28 cellular contexts compared by ENCODE assay signal in the genomic region with DNA sequence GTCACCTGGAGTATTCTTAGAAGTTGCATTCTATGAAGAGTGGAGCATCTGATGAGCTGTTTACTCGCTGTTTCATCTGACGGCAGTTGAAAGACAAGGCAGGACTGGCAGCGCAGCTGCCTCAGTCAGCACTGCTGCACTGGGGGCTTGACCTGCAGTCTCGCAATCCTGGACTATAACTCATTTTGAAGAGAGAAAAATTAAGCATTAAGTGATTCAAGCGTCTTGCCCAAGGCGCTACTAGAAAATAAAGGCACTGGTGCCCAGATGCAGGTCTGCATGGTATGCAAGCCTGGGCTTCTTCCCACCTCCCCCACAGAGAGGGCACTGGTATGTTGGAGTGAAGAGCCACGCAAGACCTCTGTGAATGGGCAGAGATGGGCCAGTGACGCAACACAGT. TPM values are rescaled to one million over a fixed set of nuclear protein-coding genes. Genes with fewer than 3 reads are reported as not detected.
DNase-seq lines count a peak whose midpoint lies in the region; ATAC-seq and TF ChIP-seq lines count a peak whose summit lies in the region.
"Had no signal": no experiment of that assay in that cellular context is flagged by ENCODE, and none has a peak within 500 bp of the region (broad histone marks: within the 10 kb centered on the region; RNA-seq: fewer than 3 reads in every experiment).

No MANE protein-coding gene starts in this region.

- H3K9me3 Mint-ChIP-seq in activated naive CD8-positive, alpha-beta T cell treated with anti-CD3 and anti-CD28 coated beads, Interleukin-2, amount 10 ng/mL, durations not matched to agents 7 days and 5 days, result no peaks in the 10 kb centered on the region
- H3K9me3 Mint-ChIP-seq in activated naive CD8-positive, alpha-beta T cell treated with anti-CD3 and anti-CD28 coated beads for 36 hours, result no peaks in the 10 kb centered on the region
- no peaks in the 10 kb centered on the region for H3K9me3 Mint-ChIP-seq in activated naive CD8-positive, alpha-beta T cell treated with anti-CD3 and anti-CD28 coated beads, Interleukin-2, amount 50 U/mL, for 24 hours
- H3K9me3 Mint-ChIP-seq in neural crest cell, result no peaks in the 10 kb centered on the region
- H3K9me3 Mint-ChIP-seq: activated T-cell treated with anti-CD3 and anti-CD28 coated beads, Interleukin-2, amount 50 U/mL, for 4 hours; dendritic cell treated with granulocyte-macrophage colony-stimulating factor and Interleukin-4, amounts not matched to agents 40 ng/mL and 50 ng/mL, for 4 days; endodermal cell; naive thymus-derived CD8-positive, alpha-beta T cell; stimulated activated naive CD8-positive, alpha-beta T cell treated with anti-CD3 and anti-CD28 coated beads, Interleukin-15, amount 100 ng/mL, for 72 hours had no signal

- DNase-seq in activated naive CD8-positive, alpha-beta T cell treated with anti-CD3 and anti-CD28 coated beads, Interleukin-2, amount 10 ng/mL, durations not matched to agents 7 days and 5 days, result no peak
- no peak for DNase-seq in activated naive CD8-positive, alpha-beta T cell treated with anti-CD3 and anti-CD28 coated beads for 36 hours
- no peak for DNase-seq in activated naive CD8-positive, alpha-beta T cell treated with anti-CD3 and anti-CD28 coated beads, Interleukin-2, amount 50 U/mL, for 24 hours
- DNase-seq in neural crest cell (ENCODE audit: low read depth, low spot score), result no peak
- no peak for DNase-seq in heart right ventricle
- no peak for DNase-seq in NCI-H2227 (lab: John Stamatoyannopoulos, UW; ENCODE audit: unreplicated experiment)
- no peak for DNase-seq in mucosa of gallbladder (ENCODE audit: low spot score)
- DNase-seq in NCI-H510A (lab: John Stamatoyannopoulos, UW), result no peak
- DNase-seq: activated CD4-positive, alpha-beta T cell treated with anti-CD3 and anti-CD28 coated beads for 48 hours; activated T-cell treated with anti-CD3 and anti-CD28 coated beads, Interleukin-2, amount 50 U/mL, for 4 hours; DMS 273 treated with DMSO at 0.1 percent for 48 hours; endodermal cell; KBM-7; midbrain; naive thymus-derived CD8-positive, alpha-beta T cell; NCI-H1092 treated with DMSO at 0.1 percent for 48 hours; NCI-H187 treated with DMSO at 0.1 percent for 48 hours; NCI-H526; NK-92 treated with Interleukin-12 subunit alpha and Interleukin-12 subunit beta, amount 100 ng/mL, for 24 hours; SHP77; stimulated activated naive CD8-positive, alpha-beta T cell treated with anti-CD3 and anti-CD28 coated beads, Interleukin-15, amount 100 ng/mL, for 72 hours; T-helper 9 cell had no signal

- no peaks in the 10 kb centered on the region for H3K27me3 Mint-ChIP-seq in activated naive CD8-positive, alpha-beta T cell treated with anti-CD3 and anti-CD28 coated beads, Interleukin-2, amount 10 ng/mL, durations not matched to agents 7 days and 5 days
- no peaks in the 10 kb centered on the region for H3K27me3 Mint-ChIP-seq in activated naive CD8-positive, alpha-beta T cell treated with anti-CD3 and anti-CD28 coated beads for 36 hours
- H3K27me3 Mint-ChIP-seq in activated naive CD8-positive, alpha-beta T cell treated with anti-CD3 and anti-CD28 coated beads, Interleukin-2, amount 50 U/mL, for 24 hours, result no peaks in the 10 kb centered on the region
- H3K27me3 Mint-ChIP-seq in neural crest cell (ENCODE audit: low read depth), result no peaks in the 10 kb centered on the region
- H3K27me3 Mint-ChIP-seq: dendritic cell treated with granulocyte-macrophage colony-stimulating factor and Interleukin-4, amounts not matched to agents 40 ng/mL and 50 ng/mL, for 4 days; naive thymus-derived CD8-positive, alpha-beta T cell; stimulated activated naive CD8-positive, alpha-beta T cell treated with anti-CD3 and anti-CD28 coated beads, Interleukin-15, amount 100 ng/mL, for 72 hours had no signal

- peaks cover 3 to 99% (median 74%) of the 10 kb centered on the region in 9 donors for H3K4me1 ChIP-seq in heart right ventricle

- peaks cover 60% of the 10 kb centered on the region for H3K4me1 Mint-ChIP-seq in activated naive CD8-positive, alpha-beta T cell treated with anti-CD3 and anti-CD28 coated beads, Interleukin-2, amount 10 ng/mL, durations not matched to agents 7 days and 5 days
- peaks cover 73% of the 10 kb centered on the region for H3K4me1 Mint-ChIP-seq in activated naive CD8-positive, alpha-beta T cell treated with anti-CD3 and anti-CD28 coated beads for 36 hours
- peaks cover 89% of the 10 kb centered on the region for H3K4me1 Mint-ChIP-seq in activated naive CD8-positive, alpha-beta T cell treated with anti-CD3 and anti-CD28 coated beads, Interleukin-2, amount 50 U/mL, for 24 hours
- peaks cover 66% of the 10 kb centered on the region for H3K4me1 Mint-ChIP-seq in neural crest cell

- no peak overlapping the region for H3K4me3 Mint-ChIP-seq in activated naive CD8-positive, alpha-beta T cell treated with anti-CD3 and anti-CD28 coated beads, Interleukin-2, amount 10 ng/mL, durations not matched to agents 7 days and 5 days
- no peak overlapping the region for H3K4me3 Mint-ChIP-seq in activated naive CD8-positive, alpha-beta T cell treated with anti-CD3 and anti-CD28 coated beads for 36 hours
- H3K4me3 Mint-ChIP-seq in activated naive CD8-positive, alpha-beta T cell treated with anti-CD3 and anti-CD28 coated beads, Interleukin-2, amount 50 U/mL, for 24 hours, result no peak overlapping the region
- H3K4me3 Mint-ChIP-seq in neural crest cell, result no peak overlapping the region
- H3K4me3 Mint-ChIP-seq: activated T-cell treated with anti-CD3 and anti-CD28 coated beads, Interleukin-2, amount 50 U/mL, for 4 hours; dendritic cell treated with granulocyte-macrophage colony-stimulating factor and Interleukin-4, amounts not matched to agents 40 ng/mL and 50 ng/mL, for 4 days; endodermal cell; stimulated activated naive CD8-positive, alpha-beta T cell treated with anti-CD3 and anti-CD28 coated beads, Interleukin-15, amount 100 ng/mL, for 72 hours had no signal

- peak overlapping the region; percentile 27 for H3K27ac Mint-ChIP-seq in activated naive CD8-positive, alpha-beta T cell treated with anti-CD3 and anti-CD28 coated beads, Interleukin-2, amount 10 ng/mL, durations not matched to agents 7 days and 5 days
- H3K27ac Mint-ChIP-seq in activated naive CD8-positive, alpha-beta T cell treated with anti-CD3 and anti-CD28 coated beads for 36 hours, result no peak overlapping the region
- peak overlapping the region; percentile 25 for H3K27ac Mint-ChIP-seq in activated naive CD8-positive, alpha-beta T cell treated with anti-CD3 and anti-CD28 coated beads, Interleukin-2, amount 50 U/mL, for 24 hours
- H3K27ac Mint-ChIP-seq in neural crest cell (ENCODE audit: unreplicated experiment), result peak overlapping the region; percentile 3
- H3K27ac Mint-ChIP-seq: dendritic cell treated with granulocyte-macrophage colony-stimulating factor and Interleukin-4, amounts not matched to agents 40 ng/mL and 50 ng/mL, for 4 days; endodermal cell had no signal

- ATAC-seq in activated naive CD8-positive, alpha-beta T cell treated with anti-CD3 and anti-CD28 coated beads, Interleukin-2, amount 10 ng/mL, durations not matched to agents 7 days and 5 days (ENCODE audit: low read depth), result no peak
- no peak for ATAC-seq in activated naive CD8-positive, alpha-beta T cell treated with anti-CD3 and anti-CD28 coated beads, Interleukin-2, amount 50 U/mL, for 24 hours
- no peak for ATAC-seq in heart right ventricle
- ATAC-seq: A549; activated T-cell treated with anti-CD3 and anti-CD28 coated beads, Interleukin-2, amount 50 U/mL, for 4 hours; naive thymus-derived CD8-positive, alpha-beta T cell; PC-3; stimulated activated naive CD8-positive, alpha-beta T cell treated with anti-CD3 and anti-CD28 coated beads, Interleukin-15, amount 100 ng/mL, for 72 hours had no signal

- POLR2A ChIA-PET in activated naive CD8-positive, alpha-beta T cell treated with anti-CD3 and anti-CD28 coated beads, Interleukin-2, amount 10 ng/mL, durations not matched to agents 7 days and 5 days (lab: Charles Lee), result no interaction called here

- no peaks in the 10 kb centered on the region for H3K9me3 ChIP-seq in heart right ventricle
- H3K9me3 ChIP-seq: A549, right atrium auricular region, vagina had no signal

- no peak for TF ChIP-seq CTCF in neural crest cell (conservative IDR thresholded peaks at IDR 0.05)
- TF ChIP-seq CTCF in heart right ventricle (IDR thresholded peaks at IDR 0.05), result no peak

- no peaks in the 10 kb centered on the region for H3K27me3 ChIP-seq in heart right ventricle
- H3K27me3 ChIP-seq: right atrium auricular region, vagina had no signal

- intact Hi-C loops in heart right ventricle (cut with DNase I), result no loop called here

- H3K4me3 ChIP-seq in heart right ventricle, result no peak overlapping the region
- H3K4me3 ChIP-seq: A549, right atrium auricular region, smooth muscle cell had no signal

- peaks cover 11% of the 10 kb centered on the region for H3K36me3 Mint-ChIP-seq in activated naive CD8-positive, alpha-beta T cell treated with anti-CD3 and anti-CD28 coated beads, Interleukin-2, amount 10 ng/mL, durations not matched to agents 7 days and 5 days
- peaks cover 19% of the 10 kb centered on the region for H3K36me3 Mint-ChIP-seq in activated naive CD8-positive, alpha-beta T cell treated with anti-CD3 and anti-CD28 coated beads for 36 hours
- peaks cover 42% of the 10 kb centered on the region for H3K36me3 Mint-ChIP-seq in activated naive CD8-positive, alpha-beta T cell treated with anti-CD3 and anti-CD28 coated beads, Interleukin-2, amount 50 U/mL, for 24 hours (ENCODE audit: low read depth)
- H3K36me3 Mint-ChIP-seq in neural crest cell (ENCODE audit: low read depth), result no peaks in the 10 kb centered on the region

- H3K36me3 ChIP-seq in heart right ventricle, result peaks cover 0 to 20% (median 0%) of the 10 kb centered on the region in 9 donors
- H3K36me3 ChIP-seq: right atrium auricular region, vagina had no signal

- WGBS in heart right ventricle, 2 donors, result 94 to 95% methylated on average over 8 of the region's 8 CpGs

- no peak overlapping the region for H3K27ac ChIP-seq in heart right ventricle
- H3K27ac ChIP-seq: A549, right atrium auricular region, vagina had no signal

RNA-seq across cellular contexts. Expression of gene TENT4A, which starts 10.7 kb away (rescaled TPM):
- total RNA-seq in activated naive CD8-positive, alpha-beta T cell treated with anti-CD3 and anti-CD28 coated beads, Interleukin-2, amount 10 ng/mL, durations not matched to agents 7 days and 5 days, result 10 to 100 TPM; 47.0 to 47.1 TPM
- total RNA-seq in activated naive CD8-positive, alpha-beta T cell treated with anti-CD3 and anti-CD28 coated beads for 36 hours, result 10 to 100 TPM; 28.2 to 30.7 TPM
- total RNA-seq in neural crest cell (39.3 and 41.2 TPM in 2 replicates), heart right ventricle (10 to 100 TPM in 8 of 10 donors, 1 to 10 TPM in 2; 8.8 to 13.7 (median 11.7) TPM), mucosa of gallbladder (19.8 TPM)
- polyA plus RNA-seq in heart right ventricle, result 1 to 10 TPM; 4.2 to 8.9 TPM
